In the genomic region with DNA sequence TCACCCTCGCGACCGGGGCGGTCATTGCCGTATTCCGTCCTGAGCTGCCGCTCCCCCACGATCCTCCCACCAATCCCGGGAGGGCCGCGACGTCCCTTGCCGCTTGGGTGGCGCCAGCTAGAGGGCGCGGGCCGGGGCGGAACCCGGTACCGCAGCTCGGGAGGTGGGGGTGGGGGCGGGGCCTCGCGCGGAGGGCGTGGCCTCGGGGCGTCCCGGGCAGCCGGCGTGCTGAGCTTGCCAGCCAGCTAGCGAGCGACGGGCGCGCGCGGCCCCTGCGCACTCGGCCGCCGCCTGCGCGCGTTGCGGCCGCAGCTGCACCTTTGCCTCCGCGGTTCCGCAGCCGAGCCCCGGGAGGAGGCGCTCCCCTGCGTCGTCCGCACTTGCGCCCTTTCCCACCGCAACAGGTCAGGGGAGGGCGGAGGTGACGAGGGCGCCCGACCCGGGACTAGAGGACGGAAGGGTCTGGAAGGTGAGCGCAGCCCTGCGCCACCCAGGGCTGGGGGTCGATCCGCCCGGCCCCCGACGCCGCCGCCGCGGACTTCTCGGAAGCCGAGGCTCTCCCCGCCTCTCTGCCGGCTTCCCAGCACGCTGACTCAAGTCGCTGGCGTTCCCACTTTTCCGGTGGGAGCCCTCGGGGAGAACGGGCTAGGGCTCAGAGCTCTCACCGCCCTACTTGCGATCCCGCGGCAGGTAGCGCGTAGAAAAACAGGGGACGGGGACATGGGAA, we compare ENCODE assay signal across 1 cellular context.
TF ChIP-seq lines count a peak whose summit lies in the region.

A gene with protein sequence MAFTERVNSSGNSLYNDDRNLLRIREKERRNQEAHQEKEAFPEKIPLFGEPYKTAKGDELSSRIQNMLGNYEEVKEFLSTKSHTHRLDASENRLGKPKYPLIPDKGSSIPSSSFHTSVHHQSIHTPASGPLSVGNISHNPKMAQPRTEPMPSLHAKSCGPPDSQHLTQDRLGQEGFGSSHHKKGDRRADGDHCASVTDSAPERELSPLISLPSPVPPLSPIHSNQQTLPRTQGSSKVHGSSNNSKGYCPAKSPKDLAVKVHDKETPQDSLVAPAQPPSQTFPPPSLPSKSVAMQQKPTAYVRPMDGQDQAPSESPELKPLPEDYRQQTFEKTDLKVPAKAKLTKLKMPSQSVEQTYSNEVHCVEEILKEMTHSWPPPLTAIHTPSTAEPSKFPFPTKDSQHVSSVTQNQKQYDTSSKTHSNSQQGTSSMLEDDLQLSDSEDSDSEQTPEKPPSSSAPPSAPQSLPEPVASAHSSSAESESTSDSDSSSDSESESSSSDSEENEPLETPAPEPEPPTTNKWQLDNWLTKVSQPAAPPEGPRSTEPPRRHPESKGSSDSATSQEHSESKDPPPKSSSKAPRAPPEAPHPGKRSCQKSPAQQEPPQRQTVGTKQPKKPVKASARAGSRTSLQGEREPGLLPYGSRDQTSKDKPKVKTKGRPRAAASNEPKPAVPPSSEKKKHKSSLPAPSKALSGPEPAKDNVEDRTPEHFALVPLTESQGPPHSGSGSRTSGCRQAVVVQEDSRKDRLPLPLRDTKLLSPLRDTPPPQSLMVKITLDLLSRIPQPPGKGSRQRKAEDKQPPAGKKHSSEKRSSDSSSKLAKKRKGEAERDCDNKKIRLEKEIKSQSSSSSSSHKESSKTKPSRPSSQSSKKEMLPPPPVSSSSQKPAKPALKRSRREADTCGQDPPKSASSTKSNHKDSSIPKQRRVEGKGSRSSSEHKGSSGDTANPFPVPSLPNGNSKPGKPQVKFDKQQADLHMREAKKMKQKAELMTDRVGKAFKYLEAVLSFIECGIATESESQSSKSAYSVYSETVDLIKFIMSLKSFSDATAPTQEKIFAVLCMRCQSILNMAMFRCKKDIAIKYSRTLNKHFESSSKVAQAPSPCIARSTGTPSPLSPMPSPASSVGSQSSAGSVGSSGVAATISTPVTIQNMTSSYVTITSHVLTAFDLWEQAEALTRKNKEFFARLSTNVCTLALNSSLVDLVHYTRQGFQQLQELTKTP (plus strand): TSS at position 240 of the 727 bp plus-strand sequence. CDS start 13,523 bp downstream, outside the sequence.

TF ChIP-seq in liver, 16 proteins besides CTCF, POLR2A, EP300 and RAD21 (continued from another document):
- TF ChIP-seq, protein P1, sequence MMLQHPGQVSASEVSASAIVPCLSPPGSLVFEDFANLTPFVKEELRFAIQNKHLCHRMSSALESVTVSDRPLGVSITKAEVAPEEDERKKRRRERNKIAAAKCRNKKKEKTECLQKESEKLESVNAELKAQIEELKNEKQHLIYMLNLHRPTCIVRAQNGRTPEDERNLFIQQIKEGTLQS (IDR thresholded peaks at IDR 0.05) = no peak
- no peak for TF ChIP-seq EGR1 (IDR thresholded peaks at IDR 0.05; ENCODE audit: low read depth in 2 of 2)
- peak in 1 of 2 donors; percentile 68 for TF ChIP-seq RXRA (IDR thresholded peaks at IDR 0.05)
- no peak for TF ChIP-seq FOXA1 (IDR thresholded peaks at IDR 0.05)
- TF ChIP-seq TAF1 (conservative IDR thresholded peaks at IDR 0.05) = no peak
